ENCODE assay signal across 29 cellular contexts in the genomic region with DNA sequence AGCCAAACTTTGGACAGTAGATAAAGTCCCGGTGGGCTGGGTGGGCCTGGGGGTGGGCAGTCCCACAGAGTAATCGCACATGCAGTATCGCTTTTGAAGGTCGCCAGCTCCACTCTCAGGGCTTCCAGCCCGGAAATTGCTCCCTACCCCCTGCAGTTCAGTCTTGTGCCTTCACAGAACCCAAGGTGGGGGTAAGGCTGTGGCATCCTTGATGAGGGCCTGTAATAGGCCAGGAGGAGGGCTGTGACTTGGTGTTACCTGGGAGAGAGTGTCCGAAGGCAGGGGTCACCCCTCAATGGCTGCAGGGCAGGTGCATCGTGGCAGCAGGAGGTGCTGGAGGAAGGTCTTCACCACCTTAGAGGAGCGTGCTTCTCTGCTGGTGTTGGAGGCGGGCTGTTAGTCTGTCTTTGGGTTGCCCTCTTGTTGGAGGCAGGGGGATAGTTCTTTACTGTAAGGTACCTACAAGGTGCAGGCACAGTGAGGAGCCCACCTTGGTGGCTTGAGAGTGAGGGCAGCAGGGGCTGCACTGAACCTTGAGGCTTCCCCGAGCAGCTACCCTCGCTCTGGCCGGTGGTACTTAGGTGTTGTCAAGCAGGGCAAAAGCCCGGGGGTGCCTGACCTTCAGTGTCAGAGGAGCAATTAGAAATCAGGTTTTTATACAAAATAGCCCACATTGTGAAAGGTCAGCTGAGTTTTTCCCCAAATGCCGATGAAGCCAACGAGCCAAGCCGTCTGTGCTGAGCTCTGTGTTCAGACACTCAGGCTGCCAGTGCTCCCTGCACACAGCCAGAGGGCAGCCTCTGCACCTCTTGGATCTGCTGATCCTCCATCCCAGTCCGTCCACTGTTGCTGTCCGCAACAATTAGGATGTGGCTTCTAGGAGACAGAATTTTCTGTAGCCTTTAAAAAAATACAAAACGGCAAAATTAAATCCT. TPM values are rescaled to one million over a fixed set of nuclear protein-coding genes. Genes with fewer than 3 reads are reported as not detected.
"Had no signal": no experiment of that assay in that cellular context is flagged by ENCODE, and none has a peak within 500 bp of the region (broad histone marks: within the 10 kb centered on the region; RNA-seq: fewer than 3 reads in every experiment).

No MANE protein-coding gene starts in this region.

- H3K27me3 ChIP-seq: gastrocnemius medialis, right lobe of liver, uterus had no signal

- H3K4me1 ChIP-seq: gastrocnemius medialis, right lobe of liver, uterus had no signal

- DNase-seq: activated CD4-positive, alpha-beta T cell treated with anti-CD3 and anti-CD28 coated beads for 48 hours; activated CD4-positive, alpha-beta T cell treated with anti-CD3 and anti-CD28 coated beads, Interleukin-2, amount 50 U/mL, for 48 hours; activated CD8-positive, alpha-beta memory T cell treated with anti-CD3 and anti-CD28 coated beads for 24 hours; activated gamma-delta T cell; activated naive CD4-positive, alpha-beta T cell treated with anti-CD3 and anti-CD28 coated beads, Interleukin-2, amount 10 ng/mL, durations not matched to agents 7 days and 5 days; amniotic stem cell; caudate nucleus; dermis blood vessel endothelial cell; effector CD4-positive, alpha-beta T cell; erythroblast; gastrocnemius medialis; glutamatergic neuron; left cardiac atrium; mammary epithelial cell; midbrain; naive thymus-derived CD4-positive, alpha-beta T cell; right lobe of liver; small intestine; stimulated activated CD4-positive, alpha-beta T cell treated with anti-CD3 and anti-CD28 coated beads, Interleukin-1b, Interleukin-23, amount 100 ng/mL, for 48 hours; stimulated activated CD4-positive, alpha-beta T cell treated with anti-CD3 and anti-CD28 coated beads, Interleukin-4, amount 100 ng/mL, for 4 hours; stimulated activated CD8-positive, alpha-beta memory T cell treated with anti-CD3 and anti-CD28 coated beads, Interleukin-4, amount 100 ng/mL, for 48 hours; stimulated activated naive CD8-positive, alpha-beta T cell treated with anti-CD3 and anti-CD28 coated beads, Interleukin-15, amount 100 ng/mL, for 72 hours; substantia nigra; uterus had no signal

- FAIRE-seq: astrocyte, keratinocyte, small intestine had no signal

- H3K9me3 ChIP-seq: gastrocnemius medialis, right lobe of liver, uterus had no signal

- H3K27ac ChIP-seq: gastrocnemius medialis, right lobe of liver, uterus had no signal

- H3K4me3 ChIP-seq: gastrocnemius medialis, right lobe of liver, uterus had no signal

- H3K4me3 Mint-ChIP-seq: activated naive CD4-positive, alpha-beta T cell treated with anti-CD3 and anti-CD28 coated beads, Interleukin-2, amount 10 ng/mL, durations not matched to agents 7 days and 5 days; naive thymus-derived CD4-positive, alpha-beta T cell; stimulated activated memory B cell treated with anti-CD40 and anti-IgM and Interleukin-4, amounts not matched to agents 10 μg/mL and 1 μg/mL and 100 μg/mL, for 72 hours; stimulated activated naive CD8-positive, alpha-beta T cell treated with anti-CD3 and anti-CD28 coated beads, Interleukin-15, amount 100 ng/mL, for 72 hours; type B pancreatic cell had no signal

- H3K27me3 Mint-ChIP-seq: activated naive CD4-positive, alpha-beta T cell treated with anti-CD3 and anti-CD28 coated beads, Interleukin-2, amount 10 ng/mL, durations not matched to agents 7 days and 5 days; naive thymus-derived CD4-positive, alpha-beta T cell; stimulated activated memory B cell treated with anti-CD40 and anti-IgM and Interleukin-4, amounts not matched to agents 10 μg/mL and 1 μg/mL and 100 μg/mL, for 72 hours; stimulated activated naive CD8-positive, alpha-beta T cell treated with anti-CD3 and anti-CD28 coated beads, Interleukin-15, amount 100 ng/mL, for 72 hours; type B pancreatic cell had no signal

- H3K27ac Mint-ChIP-seq: activated naive CD4-positive, alpha-beta T cell treated with anti-CD3 and anti-CD28 coated beads, Interleukin-2, amount 10 ng/mL, durations not matched to agents 7 days and 5 days; stimulated activated memory B cell treated with anti-CD40 and anti-IgM and Interleukin-4, amounts not matched to agents 10 μg/mL and 1 μg/mL and 100 μg/mL, for 72 hours; stimulated activated naive CD8-positive, alpha-beta T cell treated with anti-CD3 and anti-CD28 coated beads, Interleukin-15, amount 100 ng/mL, for 72 hours; type B pancreatic cell had no signal

- H3K36me3 ChIP-seq: uterus had no signal

- ATAC-seq: activated CD4-positive, CD25-positive, alpha-beta regulatory T cell treated with anti-CD3 and anti-CD28 coated beads, Interleukin-2, amount 50 U/mL, for 24 hours; gastrocnemius medialis; left cardiac atrium; naive thymus-derived CD4-positive, alpha-beta T cell; right lobe of liver; stimulated activated memory B cell treated with anti-CD40 and anti-IgM and Interleukin-4, amounts not matched to agents 10 μg/mL and 1 μg/mL and 100 μg/mL, for 72 hours; stimulated activated naive CD8-positive, alpha-beta T cell treated with anti-CD3 and anti-CD28 coated beads, Interleukin-15, amount 100 ng/mL, for 72 hours had no signal

- H3K4me1 Mint-ChIP-seq: activated naive CD4-positive, alpha-beta T cell treated with anti-CD3 and anti-CD28 coated beads, Interleukin-2, amount 10 ng/mL, durations not matched to agents 7 days and 5 days; stimulated activated memory B cell treated with anti-CD40 and anti-IgM and Interleukin-4, amounts not matched to agents 10 μg/mL and 1 μg/mL and 100 μg/mL, for 72 hours; stimulated activated naive CD8-positive, alpha-beta T cell treated with anti-CD3 and anti-CD28 coated beads, Interleukin-15, amount 100 ng/mL, for 72 hours had no signal

- H3K9me3 Mint-ChIP-seq: activated naive CD4-positive, alpha-beta T cell treated with anti-CD3 and anti-CD28 coated beads, Interleukin-2, amount 10 ng/mL, durations not matched to agents 7 days and 5 days; stimulated activated memory B cell treated with anti-CD40 and anti-IgM and Interleukin-4, amounts not matched to agents 10 μg/mL and 1 μg/mL and 100 μg/mL, for 72 hours; stimulated activated naive CD8-positive, alpha-beta T cell treated with anti-CD3 and anti-CD28 coated beads, Interleukin-15, amount 100 ng/mL, for 72 hours; type B pancreatic cell had no signal

RNA-seq across cellular contexts. Expression of gene PNPLA3, which starts 53.5 kb away (rescaled TPM):
- polyA plus RNA-seq: naive thymus-derived CD4-positive, alpha-beta T cell had no signal
